10 cellular contexts compared by ENCODE assay signal in the genomic region with DNA sequence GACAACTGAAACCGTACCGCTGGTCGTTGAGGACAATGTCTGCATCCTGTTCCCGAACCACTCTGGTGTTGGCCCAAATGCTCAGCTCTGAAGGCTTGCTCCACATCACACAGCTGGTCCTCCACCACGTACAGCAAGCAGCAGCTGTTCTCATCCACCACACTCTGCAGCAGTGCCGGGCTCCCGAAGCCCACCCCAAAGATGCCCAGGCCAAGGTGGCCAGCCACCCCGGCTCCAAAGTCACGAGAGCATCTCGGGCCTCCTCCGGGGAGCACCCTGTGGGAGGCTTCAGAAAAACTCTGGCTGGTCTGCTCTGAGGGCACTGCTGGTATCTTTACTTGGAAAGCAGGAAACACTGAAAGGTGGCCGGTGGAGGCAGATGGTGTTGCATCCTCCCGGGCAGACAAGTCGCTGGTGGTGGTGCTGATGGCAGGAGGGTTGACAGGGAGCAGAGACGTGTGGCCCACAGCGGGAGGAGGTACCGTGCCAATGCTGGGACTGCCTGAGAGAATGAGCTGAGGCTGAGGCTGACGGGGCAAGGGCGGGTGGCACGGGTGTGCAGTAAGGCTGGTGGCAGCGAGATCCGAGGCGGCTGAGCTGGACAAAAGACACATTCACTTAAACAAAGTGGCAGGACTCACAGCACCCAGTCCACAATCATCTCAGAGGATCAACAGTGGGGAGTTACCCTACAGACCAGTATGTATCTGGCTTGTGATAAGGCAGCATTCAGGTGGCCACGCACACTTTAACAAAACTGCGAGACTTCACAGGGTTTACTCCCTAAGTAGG. TPM values are rescaled to one million over a fixed set of nuclear protein-coding genes. Genes with fewer than 3 reads are reported as not detected.
DNase-seq lines count a peak whose midpoint lies in the region; ATAC-seq and TF ChIP-seq lines count a peak whose summit lies in the region.
"Had no signal": no experiment of that assay in that cellular context is flagged by ENCODE, and none has a peak within 500 bp of the region (broad histone marks: within the 10 kb centered on the region; RNA-seq: fewer than 3 reads in every experiment).

No MANE protein-coding gene starts in this region.

- peak overlapping the region; percentile 88; the same call in 1 of the 2 replicates for H3K9ac ChIP-seq in iPS-20b (ENCODE audit: low read depth, low read length)

- no peak for TF ChIP-seq POLR2A in body of pancreas (IDR thresholded peaks at IDR 0.05)

- peaks cover 25% of the 10 kb centered on the region for H3K4me1 Mint-ChIP-seq in activated T-cell treated with anti-CD3 and anti-CD28 coated beads, Interleukin-2, amount 50 U/mL, for 4 hours (ENCODE audit: low read depth)
- H3K4me1 Mint-ChIP-seq in activated naive CD8-positive, alpha-beta T cell treated with anti-CD3 and anti-CD28 coated beads, Interleukin-2, amount 50 U/mL, for 24 hours: peaks cover 22% of the 10 kb centered on the region
- peaks cover 34% of the 10 kb centered on the region for H3K4me1 Mint-ChIP-seq in stimulated activated naive CD8-positive, alpha-beta T cell treated with anti-CD3 and anti-CD28 coated beads, Interleukin-15, amount 100 ng/mL, for 72 hours

- H3K4me1 ChIP-seq in iPS-20b (ENCODE audit: insufficient read depth, low read length) (peaks cover 12% of the 10 kb centered on the region; the same call in 1 of the 2 replicates), body of pancreas (peaks cover 31% of the 10 kb centered on the region)

- peak overlapping the region; percentile 77 for H3K27ac Mint-ChIP-seq in activated naive CD8-positive, alpha-beta T cell treated with anti-CD3 and anti-CD28 coated beads, Interleukin-2, amount 50 U/mL, for 24 hours
- H3K27ac Mint-ChIP-seq in stimulated activated naive CD8-positive, alpha-beta T cell treated with anti-CD3 and anti-CD28 coated beads, Interleukin-15, amount 100 ng/mL, for 72 hours: peak overlapping the region; percentile 19 to 40

- intact Hi-C loops in left colon (cut with DNase I, micrococcal nuclease) (no loop called here), body of pancreas (cut with DNase I) (no loop called here)

- no peaks in the 10 kb centered on the region for H3K9me3 ChIP-seq in iPS-20b (ENCODE audit: insufficient read depth, low read depth, low read length)
- no peaks in the 10 kb centered on the region for H3K9me3 ChIP-seq in body of pancreas

- H3K27me3 Mint-ChIP-seq in activated T-cell treated with anti-CD3 and anti-CD28 coated beads, Interleukin-2, amount 50 U/mL, for 4 hours (ENCODE audit: low read depth): no peaks in the 10 kb centered on the region
- no peaks in the 10 kb centered on the region for H3K27me3 Mint-ChIP-seq in activated naive CD8-positive, alpha-beta T cell treated with anti-CD3 and anti-CD28 coated beads, Interleukin-2, amount 50 U/mL, for 24 hours
- H3K27me3 Mint-ChIP-seq in stimulated activated naive CD8-positive, alpha-beta T cell treated with anti-CD3 and anti-CD28 coated beads, Interleukin-15, amount 100 ng/mL, for 72 hours: no peaks in the 10 kb centered on the region

- ATAC-seq in activated T-cell treated with anti-CD3 and anti-CD28 coated beads, Interleukin-2, amount 50 U/mL, for 4 hours: no peak
- ATAC-seq in activated naive CD8-positive, alpha-beta T cell treated with anti-CD3 and anti-CD28 coated beads, Interleukin-2, amount 50 U/mL, for 24 hours: no peak
- ATAC-seq in stimulated activated naive CD8-positive, alpha-beta T cell treated with anti-CD3 and anti-CD28 coated beads, Interleukin-15, amount 100 ng/mL, for 72 hours: no peak
- no peak for ATAC-seq in left colon
- no peak for ATAC-seq in body of pancreas

- 75 to 80% methylated on average over 14 to 23 of the region's 25 CpGs for WGBS in body of pancreas, 2 donors

- peaks cover 30% of the 10 kb centered on the region for H3K36me3 ChIP-seq in iPS-20b (ENCODE audit: insufficient read depth, low read depth, low read length)
- H3K36me3 ChIP-seq in body of pancreas (replicated peaks in 1 of 2; ENCODE audit: insufficient read depth in 1 of 2, low read depth in 2 of 2): peaks cover 0 to 3% of the 10 kb centered on the region in 2 donors

- H3K9me3 Mint-ChIP-seq in activated T-cell treated with anti-CD3 and anti-CD28 coated beads, Interleukin-2, amount 50 U/mL, for 4 hours: no peaks in the 10 kb centered on the region
- H3K9me3 Mint-ChIP-seq in activated naive CD8-positive, alpha-beta T cell treated with anti-CD3 and anti-CD28 coated beads, Interleukin-2, amount 50 U/mL, for 24 hours: no peaks in the 10 kb centered on the region
- no peaks in the 10 kb centered on the region for H3K9me3 Mint-ChIP-seq in stimulated activated naive CD8-positive, alpha-beta T cell treated with anti-CD3 and anti-CD28 coated beads, Interleukin-15, amount 100 ng/mL, for 72 hours

- H3K4me3 Mint-ChIP-seq in activated T-cell treated with anti-CD3 and anti-CD28 coated beads, Interleukin-2, amount 50 U/mL, for 4 hours: peak overlapping the region; percentile 81
- peak overlapping the region; percentile 83 for H3K4me3 Mint-ChIP-seq in activated naive CD8-positive, alpha-beta T cell treated with anti-CD3 and anti-CD28 coated beads, Interleukin-2, amount 50 U/mL, for 24 hours
- H3K4me3 Mint-ChIP-seq in stimulated activated naive CD8-positive, alpha-beta T cell treated with anti-CD3 and anti-CD28 coated beads, Interleukin-15, amount 100 ng/mL, for 72 hours: peak overlapping the region; percentile 84 to 88

- H3K36me3 Mint-ChIP-seq in activated T-cell treated with anti-CD3 and anti-CD28 coated beads, Interleukin-2, amount 50 U/mL, for 4 hours (ENCODE audit: insufficient read depth): peaks cover 5% of the 10 kb centered on the region
- peaks cover 5% of the 10 kb centered on the region for H3K36me3 Mint-ChIP-seq in activated naive CD8-positive, alpha-beta T cell treated with anti-CD3 and anti-CD28 coated beads, Interleukin-2, amount 50 U/mL, for 24 hours (ENCODE audit: low read depth)

- H3K4me3 ChIP-seq in iPS-20b (ENCODE audit: low read length) (peak overlapping the region; percentile 84), body of pancreas (no peak overlapping the region)

- no peak for DNase-seq in activated T-cell treated with anti-CD3 and anti-CD28 coated beads, Interleukin-2, amount 50 U/mL, for 4 hours
- no peak for DNase-seq in activated T-cell treated with anti-CD3 and anti-CD28 coated beads, Interleukin-2, amount 50 U/mL, for 48 hours
- no peak for DNase-seq in activated naive CD8-positive, alpha-beta T cell treated with anti-CD3 and anti-CD28 coated beads, Interleukin-2, amount 50 U/mL, for 24 hours
- no peak for DNase-seq in stimulated activated naive CD8-positive, alpha-beta T cell treated with anti-CD3 and anti-CD28 coated beads, Interleukin-15, amount 100 ng/mL, for 72 hours
- DNase-seq in left colon (no peak), body of pancreas (no peak)
- no peak for DNase-seq in activated CD4-positive, alpha-beta T cell treated with anti-CD3 and anti-CD28 coated beads, Interleukin-2, amount 50 U/mL, for 4 hours
- DNase-seq: activated gamma-delta T cell had no signal

- H3K27ac ChIP-seq in iPS-20b (ENCODE audit: low read length) (no peak overlapping the region), body of pancreas (no peak overlapping the region)

- TF ChIP-seq CTCF in body of pancreas (IDR thresholded peaks at IDR 0.05): no peak

- H3K27me3 ChIP-seq in iPS-20b (ENCODE audit: insufficient read depth, low read length) (peaks cover 10% of the 10 kb centered on the region), body of pancreas (no peaks in the 10 kb centered on the region)

RNA-seq across cellular contexts. Expression of a gene that starts 6.5 kb away (rescaled TPM):
- not detected for total RNA-seq in activated T-cell treated with anti-CD3 and anti-CD28 coated beads, Interleukin-2, amount 50 U/mL, for 4 hours
- total RNA-seq in left colon (not detected), body of pancreas (not detected)
- total RNA-seq: kidney epithelial cell had no signal

RNA-seq across cellular contexts. Expression of a gene that starts 26.8 kb away (rescaled TPM):
- 1 to 10 TPM; 1.7 to 2.0 (median 1.9) TPM for total RNA-seq in activated T-cell treated with anti-CD3 and anti-CD28 coated beads, Interleukin-2, amount 50 U/mL, for 4 hours
- total RNA-seq in left colon (1 to 10 TPM; 1.8 to 4.6 TPM), body of pancreas (1 to 10 TPM in 1 of 2 donors, not detected in 1; 5.2 TPM)
- total RNA-seq: kidney epithelial cell had no signal

RNA-seq across cellular contexts. Expression of a gene that starts 50.5 kb away (rescaled TPM):
- 10 to 100 TPM; 47.0 to 53.0 (median 49.6) TPM for total RNA-seq in activated T-cell treated with anti-CD3 and anti-CD28 coated beads, Interleukin-2, amount 50 U/mL, for 4 hours
- total RNA-seq in left colon (10 to 100 TPM; 35.1 to 41.5 TPM), body of pancreas (10 to 100 TPM; 40.0 to 49.4 TPM)
